ENCODE assay signal across 8 cellular contexts in the genomic region with DNA sequence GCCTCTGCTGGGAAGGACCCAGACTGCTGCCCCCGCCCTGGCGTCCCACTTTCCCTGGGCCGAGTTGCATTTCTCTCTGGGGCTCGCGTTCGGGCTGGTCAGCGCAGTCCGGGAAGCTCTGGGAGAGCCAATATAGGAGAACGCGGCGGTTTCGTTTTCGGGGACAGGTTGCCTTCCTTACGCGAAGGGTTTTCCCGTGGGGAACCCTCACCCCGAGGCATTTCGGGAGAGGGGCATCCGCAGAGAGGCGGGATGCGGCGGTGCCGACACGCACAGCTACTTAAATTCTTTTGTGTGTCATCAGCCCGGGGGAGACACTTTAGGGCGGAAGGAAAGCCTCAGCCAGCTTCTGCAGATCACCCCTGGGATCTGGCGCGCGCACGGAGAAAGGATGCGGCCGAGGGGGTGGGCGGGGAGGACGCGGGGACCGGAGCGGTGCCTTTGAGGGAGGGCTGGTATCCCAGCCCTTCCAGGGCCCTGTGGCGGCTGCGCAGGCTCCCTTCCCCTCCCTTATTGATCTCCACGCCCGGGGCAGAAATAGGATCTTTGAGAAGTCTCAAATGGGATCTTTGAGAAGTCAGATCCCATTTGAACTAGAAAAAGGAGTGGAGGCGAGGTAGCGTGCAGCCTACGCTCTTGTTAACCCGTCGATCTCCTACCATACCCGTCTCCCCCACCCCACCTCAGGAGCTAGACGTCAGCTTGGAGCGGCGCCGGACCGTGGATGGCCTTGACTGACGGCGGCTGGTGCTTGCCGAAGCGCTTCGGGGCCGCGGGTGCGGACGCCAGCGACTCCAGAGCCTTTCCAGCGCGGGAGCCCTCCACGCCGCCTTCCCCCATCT. TPM values are rescaled to one million over a fixed set of nuclear protein-coding genes. Genes with fewer than 3 reads are reported as not detected.
A peak's percentile ranks its signal among the peaks of the same experiment; 100 is the strongest.
DNase-seq lines count a peak whose midpoint lies in the region; ATAC-seq, FAIRE-seq and TF ChIP-seq lines count a peak whose summit lies in the region.

No MANE protein-coding gene starts in this region.

- H3K9me3 Mint-ChIP-seq in stimulated activated naive CD8-positive, alpha-beta T cell treated with anti-CD3 and anti-CD28 coated beads, Interleukin-15, amount 100 ng/mL, for 72 hours, result no peaks in the 10 kb centered on the region

- H3K27ac ChIP-seq in body of pancreas, result peak overlapping the region; percentile 95 to 100 (median 98)
- H3K27ac ChIP-seq in keratinocyte (ENCODE audit: control insufficient read depth, insufficient read depth, low read length), result no peak overlapping the region
- H3K27ac ChIP-seq in MM.1S (ENCODE audit: low read length), result no peak overlapping the region

- H3K79me2 ChIP-seq in keratinocyte (ENCODE audit: control insufficient read depth, insufficient read depth, low read length) (no peaks in the 10 kb centered on the region), MM.1S (ENCODE audit: low read length) (no peaks in the 10 kb centered on the region)

- H3K9me1 ChIP-seq in keratinocyte (ENCODE audit: control insufficient read depth, extremely low read depth, insufficient read depth, low read length), result no peaks in the 10 kb centered on the region

- ATAC-seq in body of pancreas (no peak), HG03175 (IDR thresholded peaks at IDR 0.05; ENCODE audit: unreplicated experiment) (no peak), HG03108 (IDR thresholded peaks at IDR 0.05; ENCODE audit: unreplicated experiment) (no peak)
- peak; percentile 34 for ATAC-seq in stimulated activated naive CD8-positive, alpha-beta T cell treated with anti-CD3 and anti-CD28 coated beads, Interleukin-15, amount 100 ng/mL, for 72 hours

- H3F3A ChIP-seq in MM.1S (ENCODE audit: insufficient read depth, low read length), result no peaks in the 10 kb centered on the region

- no peaks in the 10 kb centered on the region for H3K36me3 ChIP-seq in body of pancreas (replicated peaks in 1 of 2; ENCODE audit: insufficient read depth in 1 of 2, low read depth in 2 of 2)
- no peaks in the 10 kb centered on the region for H3K36me3 ChIP-seq in keratinocyte (ENCODE audit: control insufficient read depth in 2 of 2, extremely low read depth in 1 of 2, insufficient read depth in 2 of 2, low read length in 2 of 2)
- H3K36me3 ChIP-seq in MM.1S (replicated peaks; ENCODE audit: insufficient read depth, low read length), result no peaks in the 10 kb centered on the region

- dilution Hi-C loops in keratinocyte (cut with MboI; ENCODE audit: extremely low pct_ligation_motif_present, low sequenced_read_pairs), result no loop called here

- H4K20me1 ChIP-seq in keratinocyte (ENCODE audit: control insufficient read depth, extremely low read depth, insufficient read depth, low read length) (no peaks in the 10 kb centered on the region), MM.1S (ENCODE audit: insufficient read depth, low read length) (no peaks in the 10 kb centered on the region)

- H3K4me2 ChIP-seq in keratinocyte (ENCODE audit: control insufficient read depth, extremely low read depth, insufficient read depth, low read depth, low read length) (peak overlapping the region; percentile 83), MM.1S (ENCODE audit: low read depth, low read length) (no peak overlapping the region)

- DNase-seq in Daoy (ENCODE audit: low read depth), result peak; percentile 63
- peak; percentile 37 for DNase-seq in NCI-H1105 treated with DMSO at 0.1 percent for 48 hours (lab: John Stamatoyannopoulos, UW)
- peak; percentile 67 to 79 (median 72) for DNase-seq in body of pancreas
- no peak for DNase-seq in keratinocyte (ENCODE audit: low read depth, low spot score)
- DNase-seq in stimulated activated naive CD8-positive, alpha-beta T cell treated with anti-CD3 and anti-CD28 coated beads, Interleukin-15, amount 100 ng/mL, for 72 hours, result peak in 1 of 2 donors; percentile 30
- no peak for DNase-seq in MM.1S

- peaks cover 52% of the 10 kb centered on the region for H3K4me1 Mint-ChIP-seq in stimulated activated naive CD8-positive, alpha-beta T cell treated with anti-CD3 and anti-CD28 coated beads, Interleukin-15, amount 100 ng/mL, for 72 hours

- H3K4me1 ChIP-seq in body of pancreas (peaks cover 7% of the 10 kb centered on the region), keratinocyte (ENCODE audit: control insufficient read depth, extremely low read depth, insufficient read depth, low read length) (peaks cover 5% of the 10 kb centered on the region), MM.1S (ENCODE audit: low read length) (no peaks in the 10 kb centered on the region)

- no peaks in the 10 kb centered on the region for H3K9me2 ChIP-seq in MM.1S (replicated peaks; ENCODE audit: insufficient read depth, low read length)

- no peak for TF ChIP-seq CTCF in body of pancreas (IDR thresholded peaks at IDR 0.05)
- TF ChIP-seq CTCF in keratinocyte (optimal IDR thresholded peaks at IDR 0.05 in 1 of 3, IDR thresholded peaks at IDR 0.05 in 1 of 3, conservative IDR thresholded peaks at IDR 0.05 in 1 of 3; ENCODE audit: extremely low read depth in 1 of 3, insufficient read depth in 2 of 3, low read length in 3 of 3), result no peak
- no peak for TF ChIP-seq CTCF in MM.1S (IDR thresholded peaks at IDR 0.05; ENCODE audit: low read length)

- peak overlapping the region; percentile 83 for H2AFZ ChIP-seq in keratinocyte (ENCODE audit: control insufficient read depth, low read length)
- H2AFZ ChIP-seq in MM.1S (ENCODE audit: low read length), result no peak overlapping the region

- peak overlapping the region; percentile 89 to 97 for H3K4me3 ChIP-seq in body of pancreas
- H3K4me3 ChIP-seq in keratinocyte (ENCODE audit: control insufficient read depth in 2 of 3, extremely low read depth in 1 of 3, insufficient read depth in 2 of 3, low read depth in 1 of 3, low read length in 3 of 3), result peak overlapping the region; percentile 54 to 75 (median 70)
- H3K4me3 ChIP-seq in MM.1S (ENCODE audit: low read length), result no peak overlapping the region

- peak overlapping the region in 1 of 2 donors; percentile 66 for H3K27ac Mint-ChIP-seq in stimulated activated naive CD8-positive, alpha-beta T cell treated with anti-CD3 and anti-CD28 coated beads, Interleukin-15, amount 100 ng/mL, for 72 hours

- peak overlapping the region; percentile 91 to 92 for H3K4me3 Mint-ChIP-seq in stimulated activated naive CD8-positive, alpha-beta T cell treated with anti-CD3 and anti-CD28 coated beads, Interleukin-15, amount 100 ng/mL, for 72 hours

- H3K9ac ChIP-seq in keratinocyte (ENCODE audit: control insufficient read depth, extremely low read depth, insufficient read depth, low read length), result peak overlapping the region; percentile 59
- no peak overlapping the region for H3K9ac ChIP-seq in MM.1S (ENCODE audit: low read length)

- H3K9me3 ChIP-seq in body of pancreas (no peaks in the 10 kb centered on the region), keratinocyte (ENCODE audit: control insufficient read depth, low read depth, low read length) (peaks cover 2% of the 10 kb centered on the region), MM.1S (replicated peaks; ENCODE audit: insufficient read depth, low read length) (no peaks in the 10 kb centered on the region)

- no peaks in the 10 kb centered on the region for H3K27me3 ChIP-seq in body of pancreas
- peaks cover 85% of the 10 kb centered on the region for H3K27me3 ChIP-seq in keratinocyte (ENCODE audit: control insufficient read depth, extremely low read depth, insufficient read depth, low read length)
- no peaks in the 10 kb centered on the region for H3K27me3 ChIP-seq in MM.1S (replicated peaks; ENCODE audit: insufficient read depth, low read length)

- FAIRE-seq in keratinocyte (lab: Jason Lieb, UNC), result no peak

- peaks cover 92% of the 10 kb centered on the region for H3K27me3 Mint-ChIP-seq in stimulated activated naive CD8-positive, alpha-beta T cell treated with anti-CD3 and anti-CD28 coated beads, Interleukin-15, amount 100 ng/mL, for 72 hours

- WGBS in body of pancreas, 2 donors, result 0% methylated on average over 9 to 64 of the region's 66 CpGs

- intact Hi-C loops in body of pancreas (cut with DNase I), result loop anchor here (10.0 kb wide), 2 partner anchors 176 to 394 kb away; no protein-coding TSS in a partner anchor

- TF ChIP-seq POLR2A in body of pancreas (IDR thresholded peaks at IDR 0.05), result peak in 1 of 3 donors; percentile 18

RNA-seq across cellular contexts. Expression of gene GATA6, which starts 1.3 kb away (rescaled TPM):
- total RNA-seq in Daoy (2014; rRNA removed; shearing (Covaris generic)), result 18.2 and 19.0 TPM in 2 replicates
- total RNA-seq in body of pancreas, result 100 to 1,000 TPM in 1 of 2 donors, 10 to 100 TPM in 1; 41.8 to 114 TPM
- 0.28 to 0.37 TPM (median 0.33 TPM) in 3 replicates for polyA plus RNA-seq in keratinocyte
- polyA plus RNA-seq in keratinocyte (2011; ENCODE audit: low read depth), result 0.17 TPM
- polyA plus RNA-seq in keratinocyte (2011; cell fraction: cytosol; rRNA removed), result 0.35 and 0.39 TPM in 2 replicates
- 0.88 and 0.89 TPM in 2 replicates for polyA plus RNA-seq in keratinocyte (2011; cell fraction: nucleus; rRNA removed)
- 0.47 and 0.68 TPM in 2 replicates for polyA plus RNA-seq in keratinocyte (2012; ENCODE audit: low replicate concordance)
- polyA minus RNA-seq in keratinocyte, result 0.13 to 0.58 TPM (median 0.16 TPM) in 3 replicates
- polyA minus RNA-seq in keratinocyte (2011; cell fraction: cytosol; rRNA and poly(A)+ RNA removed), result 0.96 TPM
- polyA minus RNA-seq in keratinocyte (2011; cell fraction: nucleus; rRNA and poly(A)+ RNA removed), result 1.1 and 1.3 TPM in 2 replicates

Comparison
In these comparisons a context has a peak if more than half of its experiments do, and no peak if none do; other contexts are left out.
1. DNase-seq: peak in Daoy (single experiment), NCI-H1105 treated with DMSO at 0.1 percent for 48 hours (single experiment) and body of pancreas (4 of 4); none in keratinocyte (single experiment) and MM.1S (single experiment).
2. H3K27ac ChIP-seq: peak in body of pancreas (4 of 4); none in keratinocyte (single experiment) and MM.1S (single experiment).